ENCODE assay signal across 22 cellular contexts in genomic region chr22:35996596-35996995, GRCh38. TPM values are rescaled to one million over a fixed set of nuclear protein-coding genes. Genes with fewer than 3 reads are reported as not detected.
DNase-seq lines count a peak whose midpoint lies in the region; ATAC-seq and TF ChIP-seq lines count a peak whose summit lies in the region.
"Had no signal": no experiment of that assay in that cellular context is flagged by ENCODE, and none has a peak within 500 bp of the region (broad histone marks: within the 10 kb centered on the region; RNA-seq: fewer than 3 reads in every experiment).

No MANE protein-coding gene starts in this region.

- H3K4me1 ChIP-seq in A673 (ENCODE audit: insufficient read depth, low read length, poor library complexity, severe bottlenecking) = peaks cover 34% of the 10 kb centered on the region
- H3K4me1 ChIP-seq in lower lobe of right lung = peaks cover 24% of the 10 kb centered on the region
- peaks cover 0 to 16% (median 10%) of the 10 kb centered on the region in 3 donors for H3K4me1 ChIP-seq in skeletal muscle tissue (ENCODE audit: control insufficient read depth in 3 of 3, insufficient read depth in 3 of 3, low read length in 3 of 3)

- no peaks in the 10 kb centered on the region for H3K4me1 Mint-ChIP-seq in naive thymus-derived CD8-positive, alpha-beta T cell
- H3K4me1 Mint-ChIP-seq in activated CD4-positive, alpha-beta memory T cell treated with anti-CD3 and anti-CD28 coated beads for 36 hours (ENCODE audit: low read depth) = no peaks in the 10 kb centered on the region

- ATAC-seq in lower lobe of right lung = no peak
- no peak for ATAC-seq in naive thymus-derived CD8-positive, alpha-beta T cell
- no peak for ATAC-seq in HG02938 (IDR thresholded peaks at IDR 0.05; ENCODE audit: unreplicated experiment)
- ATAC-seq: CD8-positive, alpha-beta T cell had no signal

- POLR2A ChIA-PET in A673 (lab: Charles Lee; ENCODE audit: low non-redundant PET) = interaction anchor here (0.9 kb wide), 1 partner anchor 9 kb away, joined by 3 read pairs; no protein-coding TSS in a partner anchor
- POLR2A ChIA-PET in naive thymus-derived CD8-positive, alpha-beta T cell (lab: Charles Lee) = no interaction called here
- POLR2A ChIA-PET in activated CD4-positive, alpha-beta memory T cell treated with anti-CD3 and anti-CD28 coated beads for 36 hours (lab: Charles Lee) = no interaction called here

- intact Hi-C loops in A673 (cut with micrococcal nuclease; ENCODE audit: unreplicated experiment) (no loop called here), lower lobe of right lung (cut with DNase I) (no loop called here)
- intact Hi-C loops in activated CD4-positive, alpha-beta memory T cell treated with anti-CD3 and anti-CD28 coated beads for 36 hours (cut with micrococcal nuclease) = no loop called here

- H3K9me3 Mint-ChIP-seq in naive thymus-derived CD8-positive, alpha-beta T cell = no peaks in the 10 kb centered on the region
- H3K9me3 Mint-ChIP-seq in activated CD4-positive, alpha-beta memory T cell treated with anti-CD3 and anti-CD28 coated beads for 36 hours = no peaks in the 10 kb centered on the region
- H3K9me3 Mint-ChIP-seq: CD8-positive, alpha-beta T cell; type B pancreatic cell had no signal

- CTCF ChIA-PET in A673 (lab: Charles Lee) = interaction anchor here (0.6 kb wide), 1 partner anchor 290 kb away, joined by 5 read pairs; no protein-coding TSS in a partner anchor
- CTCF ChIA-PET in activated CD4-positive, alpha-beta memory T cell treated with anti-CD3 and anti-CD28 coated beads for 36 hours (lab: Charles Lee) = interaction anchor here (0.9 kb wide), 1 partner anchor 69 kb away, joined by 4 read pairs; no protein-coding TSS in a partner anchor

- TF ChIP-seq CTCF in A673 (conservative IDR thresholded peaks at IDR 0.05; ENCODE audit: low read depth, low read length) (no peak), lower lobe of right lung (IDR thresholded peaks at IDR 0.05) (no peak)

- H3K27me3 Mint-ChIP-seq in naive thymus-derived CD8-positive, alpha-beta T cell = peaks cover 0 to 17% (median 9%) of the 10 kb centered on the region in 5 donors
- peaks cover 7% of the 10 kb centered on the region for H3K27me3 Mint-ChIP-seq in activated CD4-positive, alpha-beta memory T cell treated with anti-CD3 and anti-CD28 coated beads for 36 hours
- H3K27me3 Mint-ChIP-seq: type B pancreatic cell had no signal

- H3K27ac Mint-ChIP-seq in naive thymus-derived CD8-positive, alpha-beta T cell = no peak overlapping the region
- H3K27ac Mint-ChIP-seq in activated CD4-positive, alpha-beta memory T cell treated with anti-CD3 and anti-CD28 coated beads for 36 hours = no peak overlapping the region
- H3K27ac Mint-ChIP-seq: CD8-positive, alpha-beta T cell; type B pancreatic cell had no signal

- no peak overlapping the region for H3K4me3 Mint-ChIP-seq in naive thymus-derived CD8-positive, alpha-beta T cell
- H3K4me3 Mint-ChIP-seq in activated CD4-positive, alpha-beta memory T cell treated with anti-CD3 and anti-CD28 coated beads for 36 hours = no peak overlapping the region
- H3K4me3 Mint-ChIP-seq: CD8-positive, alpha-beta T cell; type B pancreatic cell had no signal

- no peak overlapping the region for H3K9ac ChIP-seq in SK-N-MC (ENCODE audit: insufficient read length)
- no peak overlapping the region for H3K9ac ChIP-seq in skeletal muscle tissue (ENCODE audit: low read depth in 1 of 3, low read length in 3 of 3)

- H3K36me3 ChIP-seq in A673 (ENCODE audit: insufficient read depth, low read length, poor library complexity, severe bottlenecking) (peaks cover 7% of the 10 kb centered on the region), SK-N-MC (ENCODE audit: insufficient read depth, low read length) (peaks cover 9% of the 10 kb centered on the region), lower lobe of right lung (no peaks in the 10 kb centered on the region), skeletal muscle tissue (ENCODE audit: control insufficient read depth in 3 of 3, insufficient read depth in 3 of 3, low read length in 3 of 3) (no peaks in the 10 kb centered on the region)

- BruUV-seq in A673 (replicated peaks; lab: Mats Ljungman, UMichigan) = no TSS peak

- H3K27ac ChIP-seq in A673 (ENCODE audit: low read depth, low read length, poor library complexity, severe bottlenecking) (peak overlapping the region; percentile 78), SK-N-MC (peak overlapping the region; percentile 26; the same call in 1 of the 2 replicates), lower lobe of right lung (peak overlapping the region; percentile 32), skeletal muscle tissue (ENCODE audit: low read depth, low read length) (peak overlapping the region; percentile 46)

- DNase-seq in A673 (ENCODE audit: low spot score) = no peak
- DNase-seq in SK-N-MC (ENCODE audit: low read depth, low spot score) = no peak
- DNase-seq in lower lobe of right lung = no peak
- no peak for DNase-seq in NCI-H774 (lab: John Stamatoyannopoulos, UW)
- no peak for DNase-seq in naive thymus-derived CD8-positive, alpha-beta T cell
- DNase-seq in activated CD4-positive, alpha-beta memory T cell treated with anti-CD3 and anti-CD28 coated beads for 36 hours = no peak
- DNase-seq: activated CD4-positive, alpha-beta T cell treated with anti-CD3 and anti-CD28 coated beads for 48 hours; activated CD8-positive, alpha-beta memory T cell treated with anti-CD3 and anti-CD28 coated beads, Interleukin-2, amount 50 U/mL, for 4 hours; activated effector memory CD4-positive, alpha-beta T cell treated with anti-CD3 and anti-CD28 coated beads, Interleukin-2, amount 50 U/mL, for 16 hours; caudate nucleus; CD8-positive, alpha-beta T cell; DND-41; effector CD8-positive, alpha-beta T cell; GOT3; MG63; mucosa of descending colon; NCI-H1436 treated with DMSO at 0.1 percent for 48 hours; NCI-H2171; occipital lobe had no signal

- H3K27me3 ChIP-seq in A673 (replicated peaks; ENCODE audit: insufficient read depth, low read depth, low read length, poor library complexity) (no peaks in the 10 kb centered on the region), lower lobe of right lung (ENCODE audit: low read depth) (no peaks in the 10 kb centered on the region), skeletal muscle tissue (ENCODE audit: control insufficient read depth in 3 of 3, insufficient read depth in 3 of 3, low read length in 3 of 3) (no peaks in the 10 kb centered on the region)
- H3K27me3 ChIP-seq: MG63 had no signal

- peaks cover 0 to 3% (median 0%) of the 10 kb centered on the region in 3 donors for H3K36me3 Mint-ChIP-seq in naive thymus-derived CD8-positive, alpha-beta T cell
- no peaks in the 10 kb centered on the region for H3K36me3 Mint-ChIP-seq in activated CD4-positive, alpha-beta memory T cell treated with anti-CD3 and anti-CD28 coated beads for 36 hours
- H3K36me3 Mint-ChIP-seq: CD8-positive, alpha-beta T cell had no signal

- no peaks in the 10 kb centered on the region for H3K9me3 ChIP-seq in A673 (ENCODE audit: low read depth, low read length, poor library complexity, severe bottlenecking)
- H3K9me3 ChIP-seq in SK-N-MC (ENCODE audit: low read depth, low read length) = no peaks in the 10 kb centered on the region
- no peaks in the 10 kb centered on the region for H3K9me3 ChIP-seq in lower lobe of right lung
- H3K9me3 ChIP-seq in skeletal muscle tissue (ENCODE audit: control insufficient read depth in 3 of 3, low read length in 3 of 3) = no peaks in the 10 kb centered on the region
- H3K9me3 ChIP-seq: MG63, mucosa of descending colon had no signal

- no peak overlapping the region for H3K4me3 ChIP-seq in A673 (ENCODE audit: low read depth, low read length, poor library complexity, severe bottlenecking)
- no peak overlapping the region for H3K4me3 ChIP-seq in SK-N-MC
- no peak overlapping the region for H3K4me3 ChIP-seq in lower lobe of right lung
- H3K4me3 ChIP-seq in skeletal muscle tissue (ENCODE audit: low read length in 3 of 3) = no peak overlapping the region
- H3K4me3 ChIP-seq: MG63, mucosa of descending colon had no signal

RNA-seq across cellular contexts. Expression of gene RBFOX2, which starts 32.0 kb away (rescaled TPM):
- total RNA-seq in A673 (2021) (142 and 154 TPM in 2 replicates), lower lobe of right lung (50.1 TPM), skeletal muscle tissue (200 TPM)
- 1 to 10 TPM in 1 of 2 experiments, under 1 TPM in 1; 0.99 to 1.7 TPM for total RNA-seq in naive thymus-derived CD8-positive, alpha-beta T cell
- polyA plus RNA-seq in naive thymus-derived CD8-positive, alpha-beta T cell = under 1 TPM in 2 of 3 donors, not detected in 1; 0.15 to 0.70 TPM
- total RNA-seq in activated CD4-positive, alpha-beta memory T cell treated with anti-CD3 and anti-CD28 coated beads for 36 hours = 1 to 10 TPM; 4.3 to 4.6 TPM

Comparison
In these comparisons a context has a peak if more than half of its experiments do, and no peak if none do; other contexts are left out.
1. H3K27ac ChIP-seq: peak in every context shown above with its lines; median percentile 78 in A673; 46 in skeletal muscle tissue; 32 in lower lobe of right lung; 26 in SK-N-MC.